8 cellular contexts compared by ENCODE assay signal in the genomic region with DNA sequence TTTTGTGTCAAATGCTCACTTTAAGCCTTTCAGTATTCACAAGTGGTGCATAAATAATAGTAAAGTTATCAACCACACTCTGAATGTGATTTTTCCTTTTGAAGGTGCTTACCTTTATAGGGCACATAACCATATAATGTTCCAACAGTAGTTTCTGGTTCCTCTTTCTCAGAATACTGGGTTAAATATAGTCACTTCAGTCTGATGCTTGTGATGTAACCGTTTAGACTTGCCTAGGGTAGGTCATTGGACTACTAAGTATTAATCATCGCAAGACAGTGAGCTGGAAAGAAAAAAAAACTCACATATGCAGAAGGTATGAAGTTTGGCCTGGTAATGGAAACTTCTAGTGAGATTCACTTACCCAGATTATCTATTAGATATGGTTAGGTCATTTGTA. TPM values are rescaled to one million over a fixed set of nuclear protein-coding genes. Genes with fewer than 3 reads are reported as not detected.
DNase-seq lines count a peak whose midpoint lies in the region; ATAC-seq, FAIRE-seq and TF ChIP-seq lines count a peak whose summit lies in the region.

No MANE protein-coding gene starts in this region.

- peaks cover 3% of the 10 kb centered on the region for H3K9me3 ChIP-seq in neuron (ENCODE audit: low read length)
- no peaks in the 10 kb centered on the region for H3K9me3 ChIP-seq in left lung
- no peaks in the 10 kb centered on the region for H3K9me3 ChIP-seq in right atrium auricular region

- H3K4me1 ChIP-seq in neuron (ENCODE audit: insufficient read depth, low read length) (peaks cover 19% of the 10 kb centered on the region), left lung (peaks cover 0 to 20% of the 10 kb centered on the region in 2 donors), right atrium auricular region (peaks cover 0 to 12% of the 10 kb centered on the region in 2 donors)

- no peaks in the 10 kb centered on the region for H3K27me3 ChIP-seq in neuron (ENCODE audit: insufficient read depth, low read length)
- peaks cover 4 to 7% of the 10 kb centered on the region in 2 donors for H3K27me3 ChIP-seq in left lung
- no peaks in the 10 kb centered on the region for H3K27me3 ChIP-seq in right atrium auricular region

- H3K36me3 ChIP-seq in neuron (ENCODE audit: insufficient read depth, low read length) (peaks cover 22% of the 10 kb centered on the region), left lung (peaks cover 0 to 14% of the 10 kb centered on the region in 2 donors), right atrium auricular region (peaks cover 12% of the 10 kb centered on the region)

- H3K27ac Mint-ChIP-seq in activated T-cell treated with anti-CD3 and anti-CD28 coated beads, Interleukin-2, amount 50 U/mL, for 24 hours: peak overlapping the region; percentile 86

- TF ChIP-seq CTCF in left lung (IDR thresholded peaks at IDR 0.05) (no peak), right atrium auricular region (IDR thresholded peaks at IDR 0.05) (no peak)

- peaks cover 51% of the 10 kb centered on the region for H3K4me1 Mint-ChIP-seq in activated T-cell treated with anti-CD3 and anti-CD28 coated beads, Interleukin-2, amount 50 U/mL, for 24 hours (ENCODE audit: low read depth)

- peak overlapping the region; percentile 89 for H3K4me3 Mint-ChIP-seq in activated T-cell treated with anti-CD3 and anti-CD28 coated beads, Interleukin-2, amount 50 U/mL, for 24 hours

- DNase-seq in activated T-cell treated with anti-CD3 and anti-CD28 coated beads, Interleukin-2, amount 50 U/mL, for 24 hours: no peak
- DNase-seq in activated T-cell treated with anti-CD3 and anti-CD28 coated beads for 4 hours (no peak), RCC 7860 (ENCODE audit: low spot score) (peak; percentile 60), frontal cortex (ENCODE audit: low spot score in 2 of 2) (no peak), left lung (no peak), right atrium auricular region (ENCODE audit: low spot score) (no peak)

- ATAC-seq in HG02943 (IDR thresholded peaks at IDR 0.05; ENCODE audit: low read depth, unreplicated experiment) (peak; percentile 37), left lung (no peak)

- peaks cover 49% of the 10 kb centered on the region for H3K36me3 Mint-ChIP-seq in activated T-cell treated with anti-CD3 and anti-CD28 coated beads, Interleukin-2, amount 50 U/mL, for 24 hours (ENCODE audit: low read depth)

- H2AFZ ChIP-seq in neuron (ENCODE audit: low read depth, low read length): no peak overlapping the region

- H3K27me3 Mint-ChIP-seq in activated T-cell treated with anti-CD3 and anti-CD28 coated beads, Interleukin-2, amount 50 U/mL, for 24 hours: peaks cover 8% of the 10 kb centered on the region

- H3K27ac ChIP-seq in left lung (no peak overlapping the region), right atrium auricular region (peak overlapping the region in 1 of 2 donors; percentile 88)

- FAIRE-seq in RCC 7860 (lab: Jason Lieb, UNC): peak; percentile 69
- FAIRE-seq in frontal cortex (lab: Jason Lieb, UNC): no peak

- intact Hi-C loops in left lung (cut with DNase I): no loop called here

- H3K4me3 ChIP-seq in neuron (ENCODE audit: low read length) (peak overlapping the region; percentile 67), left lung (no peak overlapping the region), right atrium auricular region (no peak overlapping the region)

- H3K9me3 Mint-ChIP-seq in activated T-cell treated with anti-CD3 and anti-CD28 coated beads, Interleukin-2, amount 50 U/mL, for 24 hours: no peaks in the 10 kb centered on the region

RNA-seq across cellular contexts. Expression of a gene that starts 1.9 kb away (rescaled TPM):
- total RNA-seq in frontal cortex (19.2 TPM), left lung (1 to 10 TPM; 3.0 to 3.6 TPM), right atrium auricular region (1 to 10 TPM; 4.4 to 6.9 TPM)
